22 cellular contexts compared by ENCODE assay signal in genomic region chr4:76083386-76083785, GRCh38. TPM values are rescaled to one million over a fixed set of nuclear protein-coding genes. Genes with fewer than 3 reads are reported as not detected.
"Had no signal": no experiment of that assay in that cellular context is flagged by ENCODE, and none has a peak within 500 bp of the region (broad histone marks: within the 10 kb centered on the region; RNA-seq: fewer than 3 reads in every experiment).

No MANE protein-coding gene starts in this region.

- H3K27ac Mint-ChIP-seq: activated CD8-positive, alpha-beta memory T cell treated with anti-CD3 and anti-CD28 coated beads, Interleukin-2, amount 10 ng/mL, durations not matched to agents 7 days and 5 days; activated naive CD4-positive, alpha-beta T cell treated with anti-CD3 and anti-CD28 coated beads for 36 hours; activated naive CD8-positive, alpha-beta T cell; brain; T-helper 1 cell treated with Interleukin-12 subunit alpha and Interleukin-12 subunit beta and Interleukin-4 antibody, amounts not matched to agents 30 μg/mL and 1 μg/mL, for 36 hours; WTC11 had no signal

- H3K4me3 Mint-ChIP-seq: activated CD8-positive, alpha-beta memory T cell treated with anti-CD3 and anti-CD28 coated beads, Interleukin-2, amount 10 ng/mL, durations not matched to agents 7 days and 5 days; activated naive CD4-positive, alpha-beta T cell treated with anti-CD3 and anti-CD28 coated beads for 36 hours; activated naive CD8-positive, alpha-beta T cell; activated T-cell treated with anti-CD3 and anti-CD28 coated beads, Interleukin-2, amount 50 U/mL, for 4 hours; brain; T-helper 1 cell treated with Interleukin-12 subunit alpha and Interleukin-12 subunit beta and Interleukin-4 antibody, amounts not matched to agents 30 μg/mL and 1 μg/mL, for 36 hours; WTC11 had no signal

- H3K4me1 Mint-ChIP-seq: activated CD8-positive, alpha-beta memory T cell treated with anti-CD3 and anti-CD28 coated beads, Interleukin-2, amount 10 ng/mL, durations not matched to agents 7 days and 5 days had no signal

- DNase-seq: activated CD4-positive, alpha-beta T cell treated with anti-CD3 and anti-CD28 coated beads for 48 hours; activated CD4-positive, alpha-beta T cell treated with anti-CD3 and anti-CD28 coated beads, Interleukin-2, amount 50 U/mL, for 4 hours; activated CD4-positive, CD25-positive, alpha-beta regulatory T cell treated with anti-CD3 and anti-CD28 coated beads, Interleukin-2, amount 50 U/mL, for 72 hours; activated CD8-positive, alpha-beta memory T cell treated with anti-CD3 and anti-CD28 coated beads, Interleukin-2, amount 10 ng/mL, durations not matched to agents 7 days and 5 days; activated effector memory CD4-positive, alpha-beta T cell treated with anti-CD3 and anti-CD28 coated beads, Interleukin-2, amount 50 U/mL, for 16 hours; activated naive CD4-positive, alpha-beta T cell treated with anti-CD3 and anti-CD28 coated beads for 36 hours; activated T-cell treated with anti-CD3 and anti-CD28 coated beads, Interleukin-2, amount 50 U/mL, for 4 hours; amygdala; MM.1S; NCI-H1105 treated with DMSO at 0.1 percent for 48 hours; NCI-H1436 treated with DMSO at 0.1 percent for 48 hours; NCI-H187; NCI-H2081; NCI-H524; PC-3; SHP77 treated with DMSO at 0.1 percent for 48 hours had no signal

- H3K36me3 Mint-ChIP-seq: activated CD8-positive, alpha-beta memory T cell treated with anti-CD3 and anti-CD28 coated beads, Interleukin-2, amount 10 ng/mL, durations not matched to agents 7 days and 5 days; activated naive CD8-positive, alpha-beta T cell; brain; WTC11 had no signal

- ATAC-seq: activated CD8-positive, alpha-beta memory T cell treated with anti-CD3 and anti-CD28 coated beads, Interleukin-2, amount 10 ng/mL, durations not matched to agents 7 days and 5 days; activated T-cell treated with anti-CD3 and anti-CD28 coated beads, Interleukin-2, amount 50 U/mL, for 4 hours; PC-3; WTC11 had no signal

- FAIRE-seq: astrocyte, RCC 7860 had no signal

- H3K9me3 Mint-ChIP-seq: activated naive CD4-positive, alpha-beta T cell treated with anti-CD3 and anti-CD28 coated beads for 36 hours; activated T-cell treated with anti-CD3 and anti-CD28 coated beads, Interleukin-2, amount 50 U/mL, for 4 hours; brain; T-helper 1 cell treated with Interleukin-12 subunit alpha and Interleukin-12 subunit beta and Interleukin-4 antibody, amounts not matched to agents 30 μg/mL and 1 μg/mL, for 36 hours; WTC11 had no signal

RNA-seq across cellular contexts. Expression of gene ART3, which starts 8.9 kb away (rescaled TPM):
- total RNA-seq: activated CD8-positive, alpha-beta memory T cell treated with anti-CD3 and anti-CD28 coated beads, Interleukin-2, amount 10 ng/mL, durations not matched to agents 7 days and 5 days; activated naive CD4-positive, alpha-beta T cell treated with anti-CD3 and anti-CD28 coated beads for 36 hours; astrocyte; PC-3 had no signal

RNA-seq across cellular contexts. Expression of gene CXCL11, which starts 47.5 kb away (rescaled TPM):
- total RNA-seq: activated naive CD4-positive, alpha-beta T cell treated with anti-CD3 and anti-CD28 coated beads for 36 hours; PC-3 had no signal
